In genomic region chr10:125907598-125907997, GRCh38 we compare ENCODE assay signal across 1 cellular context. TPM values are rescaled to one million over a fixed set of nuclear protein-coding genes. Genes with fewer than 3 reads are reported as not detected.
"Had no signal": no experiment of that assay in that cellular context is flagged by ENCODE, and none has a peak within 500 bp of the region (broad histone marks: within the 10 kb centered on the region; RNA-seq: fewer than 3 reads in every experiment).

No MANE protein-coding gene starts in this region.

RNA-seq across cellular contexts. Expression of gene FANK1, which starts 11.2 kb away (rescaled TPM):
- total RNA-seq: natural killer cell treated with Interleukin-12 subunit alpha and Interleukin-12 subunit beta and Interleukin-15 and Interleukin-18, amount 100 ng/mL, for 72 hours had no signal
